ENCODE assay signal across 1 cellular context in genomic region chr1:98048234-98048633, GRCh38.
TF ChIP-seq lines count a peak whose summit lies in the region.

No MANE protein-coding gene starts in this region.

TF ChIP-seq in endothelial cell of umbilical vein, 7 proteins besides CTCF, POLR2A, EP300 and RAD21:
- TF ChIP-seq POLR2AphosphoS5 (IDR thresholded peaks at IDR 0.05; ENCODE audit: insufficient read depth, low read depth, low read length): peak; percentile 64
- TF ChIP-seq EZH2 (IDR thresholded peaks at IDR 0.05; ENCODE audit: borderline replicate concordance, low read depth, low read length, severe bottlenecking): no peak
- TF ChIP-seq MYC (IDR thresholded peaks at IDR 0.05; ENCODE audit: low read depth, low read length): no peak
- no peak for TF ChIP-seq GATA2 (IDR thresholded peaks at IDR 0.05; ENCODE audit: insufficient read depth, insufficient read length, low read depth, low read length)
- TF ChIP-seq JUN (IDR thresholded peaks at IDR 0.05; ENCODE audit: borderline replicate concordance, insufficient read depth, insufficient read length, low read depth): no peak
- peak; percentile 49 for TF ChIP-seq MAX (IDR thresholded peaks at IDR 0.05; ENCODE audit: insufficient read depth, insufficient read length)
- TF ChIP-seq FOS (IDR thresholded peaks at IDR 0.05; ENCODE audit: borderline replicate concordance, insufficient read depth, low read length): no peak
